8 cellular contexts compared by ENCODE assay signal in genomic region chr21:45363921-45364463, GRCh38. TPM values are rescaled to one million over a fixed set of nuclear protein-coding genes. Genes with fewer than 3 reads are reported as not detected.
DNase-seq lines count a peak whose midpoint lies in the region; ATAC-seq and TF ChIP-seq lines count a peak whose summit lies in the region.

No MANE protein-coding gene starts in this region.

- H3K4me1 Mint-ChIP-seq in activated T-cell treated with anti-CD3 and anti-CD28 coated beads, Interleukin-2, amount 50 U/mL, for 72 hours (ENCODE audit: low read depth), result peaks cover 10% of the 10 kb centered on the region

- TF ChIP-seq RAD21 in Ishikawa (IDR thresholded peaks at IDR 0.05; ENCODE audit: low read depth), result peak; percentile 24; the same call in 1 of the 2 replicates

- no peaks in the 10 kb centered on the region for H3K9me3 ChIP-seq in upper lobe of left lung

- DNase-seq in AG20443 (ENCODE audit: low spot score) (peak; percentile 93), fibroblast of the aortic adventitia (ENCODE audit: low read depth) (peak; percentile 99), nucleus accumbens (lab: John Stamatoyannopoulos, UW) (peak in 34 of 56 donors; percentile 5 to 95 (median 41)), upper lobe of left lung (peak in 1 of 2 donors; percentile 64), activated gamma-delta T cell treated with Interleukin-2 at 50 U/mL for 16 hours (no peak)
- DNase-seq in activated T-cell treated with anti-CD3 and anti-CD28 coated beads, Interleukin-2, amount 50 U/mL, for 72 hours, result peak; percentile 56 to 63

- H3K27me3 Mint-ChIP-seq in activated T-cell treated with anti-CD3 and anti-CD28 coated beads, Interleukin-2, amount 50 U/mL, for 72 hours (ENCODE audit: low read depth), result peaks cover 8% of the 10 kb centered on the region

- no peaks in the 10 kb centered on the region for H3K9me3 Mint-ChIP-seq in activated T-cell treated with anti-CD3 and anti-CD28 coated beads, Interleukin-2, amount 50 U/mL, for 72 hours

- peak in 1 of 4 donors; percentile 33 for TF ChIP-seq POLR2A in upper lobe of left lung (IDR thresholded peaks at IDR 0.05)

- H3K27ac ChIP-seq in upper lobe of left lung, result peak overlapping the region; percentile 86 to 94 (median 90)

- TF ChIP-seq EP300 in Ishikawa (IDR thresholded peaks at IDR 0.05; ENCODE audit: borderline replicate concordance) (peak; percentile 97), upper lobe of left lung (IDR thresholded peaks at IDR 0.05) (peak in 3 of 4 donors; percentile 36 to 61 (median 36))

- H3K4me1 ChIP-seq in upper lobe of left lung, result peaks cover 9 to 18% (median 17%) of the 10 kb centered on the region in 4 donors

- no peaks in the 10 kb centered on the region for H3K36me3 Mint-ChIP-seq in activated T-cell treated with anti-CD3 and anti-CD28 coated beads, Interleukin-2, amount 50 U/mL, for 72 hours (ENCODE audit: insufficient read depth in 2 of 2)

- peak overlapping the region; percentile 25 to 51 for H3K4me3 Mint-ChIP-seq in activated T-cell treated with anti-CD3 and anti-CD28 coated beads, Interleukin-2, amount 50 U/mL, for 72 hours

- H3K27me3 ChIP-seq in upper lobe of left lung, result no peaks in the 10 kb centered on the region

- H3K36me3 ChIP-seq in upper lobe of left lung, result no peaks in the 10 kb centered on the region

- WGBS in upper lobe of left lung, 2 donors, result 28 to 35% methylated on average over 7 to 18 of the region's 18 CpGs

- ATAC-seq in activated T-cell treated with anti-CD3 and anti-CD28 coated beads, Interleukin-2, amount 50 U/mL, for 72 hours (replicated peaks in 1 of 2), result peak; percentile 91 to 95
- ATAC-seq in upper lobe of left lung (ENCODE audit: low FRiP score in 2 of 2) (peak; percentile 71 to 84), HG03095 (IDR thresholded peaks at IDR 0.05; ENCODE audit: unreplicated experiment) (no peak)

- H3K27ac Mint-ChIP-seq in activated T-cell treated with anti-CD3 and anti-CD28 coated beads, Interleukin-2, amount 50 U/mL, for 72 hours, result peak overlapping the region; percentile 11

- H3K4me3 ChIP-seq in fibroblast of the aortic adventitia (ENCODE audit: low read depth, low read length) (peak overlapping the region; percentile 40), upper lobe of left lung (no peak overlapping the region)

- TF ChIP-seq CTCF in fibroblast of the aortic adventitia (IDR thresholded peaks at IDR 0.05; ENCODE audit: insufficient read depth, low read length) (no peak), upper lobe of left lung (IDR thresholded peaks at IDR 0.05) (no peak)

TF ChIP-seq in Ishikawa, 13 proteins besides CTCF, POLR2A, EP300 and RAD21:
- TF ChIP-seq YY1 (IDR thresholded peaks at IDR 0.05; ENCODE audit: low read depth), result peak; percentile 4; the same call in 1 of the 2 replicates
- TF ChIP-seq FOXM1 (IDR thresholded peaks at IDR 0.05; ENCODE audit: borderline replicate concordance, low read depth), result peak; percentile 90
- no peak; the same call in 1 of the 2 replicates for TF ChIP-seq TAF1 (IDR thresholded peaks at IDR 0.05; ENCODE audit: low read depth)
- peak; percentile 40; the same call in 1 of the 2 replicates for TF ChIP-seq USF1 (IDR thresholded peaks at IDR 0.05)
- peak; percentile 35; the same call in 1 of the 2 replicates for TF ChIP-seq CEBPB (IDR thresholded peaks at IDR 0.05)
- TF ChIP-seq MAX (IDR thresholded peaks at IDR 0.05), result peak; percentile 60; the same call in 1 of the 2 replicates
- TF ChIP-seq TEAD4 (IDR thresholded peaks at IDR 0.05), result peak; percentile 88
- peak; percentile 90 for TF ChIP-seq NFIC (IDR thresholded peaks at IDR 0.05)
- no peak for TF ChIP-seq EGR1 (IDR thresholded peaks at IDR 0.05)
- peak; percentile 97 for TF ChIP-seq TCF12 (IDR thresholded peaks at IDR 0.05; ENCODE audit: low read depth)
TF ChIP-seq in Ishikawa: peak in this region for 8.

RNA-seq across cellular contexts. Expression of gene COL18A1, which starts 41.0 kb away (rescaled TPM):
- total RNA-seq in activated T-cell treated with anti-CD3 and anti-CD28 coated beads, Interleukin-2, amount 50 U/mL, for 72 hours, result 1 to 10 TPM; 4.9 to 7.5 TPM
- total RNA-seq in fibroblast of the aortic adventitia (ENCODE audit: low replicate concordance), result 56.5 and 57.9 TPM in 2 replicates
- total RNA-seq in upper lobe of left lung, result 100 to 1,000 TPM in 2 of 6 donors, 10 to 100 TPM in 4; 34.5 to 138 (median 70.5) TPM
